1 cellular context compared by ENCODE assay signal in the genomic region with DNA sequence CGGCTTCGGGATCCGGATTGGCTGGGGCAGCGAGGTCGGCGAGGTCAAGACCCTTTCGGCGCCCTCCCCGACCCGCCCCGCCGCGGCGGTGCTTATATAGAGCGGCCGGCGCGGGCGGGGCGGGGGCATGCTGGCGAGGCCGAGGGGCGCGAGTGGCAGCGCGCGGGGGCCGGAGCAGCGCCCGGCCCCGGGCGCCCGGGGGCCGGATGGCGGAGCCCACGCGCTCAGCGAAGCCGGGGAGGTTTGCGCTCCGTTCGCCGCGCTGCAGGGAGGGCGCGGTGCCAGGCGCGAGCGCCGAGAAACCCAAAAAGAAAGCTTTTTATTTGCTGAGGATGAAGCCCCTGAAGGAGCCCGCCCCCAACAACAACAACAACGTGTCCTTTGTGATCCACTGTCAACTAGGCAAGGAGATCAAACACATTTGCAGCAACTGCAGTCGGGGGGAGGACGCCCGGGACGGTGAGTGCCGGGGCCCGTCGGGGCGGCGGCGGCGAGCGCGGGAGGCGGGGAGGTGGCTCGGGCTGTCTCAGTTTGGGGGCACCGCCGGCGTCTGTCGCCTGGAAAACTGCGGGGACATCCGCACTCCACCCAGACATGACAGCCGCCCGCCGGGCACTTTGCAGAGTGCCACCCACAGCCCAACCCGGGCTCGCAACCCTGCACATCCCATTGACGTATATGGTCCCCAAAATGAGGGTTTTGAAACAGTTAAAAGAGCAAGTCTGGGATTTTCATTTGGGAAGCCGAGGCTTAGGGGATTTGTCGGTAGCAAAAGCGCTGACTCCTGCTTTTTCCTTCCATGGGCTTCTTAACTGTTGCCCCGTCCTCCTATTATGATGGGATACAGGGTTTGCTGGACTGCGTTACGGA.
A peak's percentile ranks its signal among the peaks of the same experiment; 100 is the strongest.
TF ChIP-seq lines count a peak whose summit lies in the region.

No MANE protein-coding gene starts in this region.

TF ChIP-seq in H1, 55 proteins besides CTCF, POLR2A, EP300 and RAD21 (continued from another document):
- TF ChIP-seq, protein P1, sequence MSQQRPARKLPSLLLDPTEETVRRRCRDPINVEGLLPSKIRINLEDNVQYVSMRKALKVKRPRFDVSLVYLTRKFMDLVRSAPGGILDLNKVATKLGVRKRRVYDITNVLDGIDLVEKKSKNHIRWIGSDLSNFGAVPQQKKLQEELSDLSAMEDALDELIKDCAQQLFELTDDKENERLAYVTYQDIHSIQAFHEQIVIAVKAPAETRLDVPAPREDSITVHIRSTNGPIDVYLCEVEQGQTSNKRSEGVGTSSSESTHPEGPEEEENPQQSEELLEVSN (IDR thresholded peaks at IDR 0.05) = no peak; the same call in 1 of the 2 replicates
- no peak for TF ChIP-seq TCF12 (IDR thresholded peaks at IDR 0.05; ENCODE audit: low read depth, low read length)
- peak in 1 of 2 experiments; percentile 47; a peak in 1 of 4 replicates for TF ChIP-seq SIN3A (conservative IDR thresholded peaks at IDR 0.05 in 1 of 2, IDR thresholded peaks at IDR 0.05 in 1 of 2; ENCODE audit: low read depth in 1 of 2, low read length in 2 of 2)
- no peak for TF ChIP-seq HDAC6 (IDR thresholded peaks at IDR 0.05; ENCODE audit: low read depth, low read length)
- TF ChIP-seq, protein P2, sequence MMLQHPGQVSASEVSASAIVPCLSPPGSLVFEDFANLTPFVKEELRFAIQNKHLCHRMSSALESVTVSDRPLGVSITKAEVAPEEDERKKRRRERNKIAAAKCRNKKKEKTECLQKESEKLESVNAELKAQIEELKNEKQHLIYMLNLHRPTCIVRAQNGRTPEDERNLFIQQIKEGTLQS (IDR thresholded peaks at IDR 0.05; ENCODE audit: insufficient read depth, low read depth, low read length) = no peak
- TF ChIP-seq KDM4A (IDR thresholded peaks at IDR 0.05; ENCODE audit: low read depth, low read length, severe bottlenecking) = peak; percentile 45
- TF ChIP-seq RNF2 (IDR thresholded peaks at IDR 0.05; ENCODE audit: borderline replicate concordance, low read depth, low read length, missing control alignments, poor library complexity, severe bottlenecking) = no peak
- TF ChIP-seq POLR2AphosphoS5 (IDR thresholded peaks at IDR 0.05; ENCODE audit: low read depth, low read length) = no peak
- no peak for TF ChIP-seq FOSL1 (IDR thresholded peaks at IDR 0.05; ENCODE audit: insufficient read depth, low read depth, low read length)
- TF ChIP-seq TBP (IDR thresholded peaks at IDR 0.05; ENCODE audit: low read depth, low read length) = no peak; the same call in 1 of the 2 replicates
- no peak for TF ChIP-seq TEAD4 (IDR thresholded peaks at IDR 0.05; ENCODE audit: low read depth, low read length)
- TF ChIP-seq ZNF274 (IDR thresholded peaks at IDR 0.05; ENCODE audit: borderline replicate concordance, extremely low read depth, low read length) = no peak
- TF ChIP-seq SIRT6 (IDR thresholded peaks at IDR 0.05; ENCODE audit: low read length) = no peak
- TF ChIP-seq MAFK (IDR thresholded peaks at IDR 0.05; ENCODE audit: low read depth, low read length) = peak; percentile 38; the same call in 1 of the 2 replicates
- no peak for TF ChIP-seq CREB1 (IDR thresholded peaks at IDR 0.05)
- peak; percentile 18 for TF ChIP-seq ASH2L (IDR thresholded peaks at IDR 0.05; ENCODE audit: low read length)
- peak; percentile 5 for TF ChIP-seq EZH2 (IDR thresholded peaks at IDR 0.05; ENCODE audit: low read depth, low read length, severe bottlenecking)
- TF ChIP-seq CTBP2 (IDR thresholded peaks at IDR 0.05; ENCODE audit: borderline replicate concordance, insufficient read depth, insufficient read length, low read length) = peak; percentile 22
- no peak for TF ChIP-seq TAF7 (optimal IDR thresholded peaks at IDR 0.05; ENCODE audit: borderline replicate concordance, low read depth, low read length)
- TF ChIP-seq CHD2 (IDR thresholded peaks at IDR 0.05; ENCODE audit: low read length) = no peak
- no peak; the same call in none of the 2 replicates for TF ChIP-seq SUZ12 (IDR thresholded peaks at IDR 0.05; ENCODE audit: low read length)
- no peak for TF ChIP-seq RFX5 (IDR thresholded peaks at IDR 0.05; ENCODE audit: borderline replicate concordance, low read depth, low read length)
- no peak for TF ChIP-seq SRF (IDR thresholded peaks at IDR 0.05; ENCODE audit: low read depth, low read length)
